In genomic region chr9:77883846-77884771, GRCh38 we compare ENCODE assay signal across 14 cellular contexts.
DNase-seq lines count a peak whose midpoint lies in the region; ATAC-seq and TF ChIP-seq lines count a peak whose summit lies in the region.
"Had no signal": no experiment of that assay in that cellular context is flagged by ENCODE, and none has a peak within 500 bp of the region (broad histone marks: within the 10 kb centered on the region; RNA-seq: fewer than 3 reads in every experiment).

No MANE protein-coding gene starts in this region.

- intact Hi-C loops in testis (cut with DNase I; ENCODE audit: low total_unique reads), result no loop called here
- intact Hi-C loops in mucosa of descending colon (cut with DNase I, micrococcal nuclease), result loop anchor here in 1 of 2 donors (10.0 kb wide), 1 partner anchor 49 kb away; no protein-coding TSS in a partner anchor

- WGBS in esophagus, 2 donors, result 33 to 51% methylated on average over 5 of the region's 5 CpGs
- WGBS in testis, 2 donors, result 74 to 81% methylated on average over 5 of the region's 5 CpGs

- no peak for TF ChIP-seq POLR2A in testis (IDR thresholded peaks at IDR 0.05)

- H3K9me3 ChIP-seq in esophagus (ENCODE audit: control insufficient read depth in 2 of 2, insufficient read depth in 1 of 2, low read depth in 1 of 2, low read length in 1 of 2), result no peaks in the 10 kb centered on the region
- H3K9me3 ChIP-seq in testis, result no peaks in the 10 kb centered on the region
- no peaks in the 10 kb centered on the region for H3K9me3 ChIP-seq in mucosa of descending colon
- H3K9me3 ChIP-seq: adrenal gland had no signal

- H3K27ac ChIP-seq in esophagus (ENCODE audit: low read depth in 2 of 2, low read length in 1 of 2), result peak overlapping the region; percentile 36 to 47
- peak overlapping the region; percentile 26 for H3K27ac ChIP-seq in rectal smooth muscle tissue (ENCODE audit: low read depth, low read length)
- no peak overlapping the region for H3K27ac ChIP-seq in testis
- H3K27ac ChIP-seq: adrenal gland had no signal

- no peak overlapping the region for H3K4me3 ChIP-seq in esophagus (ENCODE audit: low read depth in 1 of 2, low read length in 2 of 2)
- H3K4me3 ChIP-seq in rectal smooth muscle tissue (ENCODE audit: low read length), result no peak overlapping the region
- no peak overlapping the region for H3K4me3 ChIP-seq in testis
- H3K4me3 ChIP-seq in mucosa of descending colon, result no peak overlapping the region
- H3K4me3 ChIP-seq: adrenal gland had no signal

- no peak overlapping the region for H3K9ac ChIP-seq in rectal smooth muscle tissue (ENCODE audit: low read length)

- peaks cover 2 to 6% of the 10 kb centered on the region in 2 donors for H3K4me1 ChIP-seq in esophagus (ENCODE audit: control insufficient read depth in 2 of 2, insufficient read depth in 2 of 2, low read length in 1 of 2)
- H3K4me1 ChIP-seq in rectal smooth muscle tissue (ENCODE audit: control insufficient read depth, insufficient read depth, low read length), result peaks cover 18% of the 10 kb centered on the region
- H3K4me1 ChIP-seq in testis, result no peaks in the 10 kb centered on the region
- H3K4me1 ChIP-seq in mucosa of descending colon (ENCODE audit: low read depth), result peaks cover 23% of the 10 kb centered on the region

- DNase-seq in GM04503 (ENCODE audit: low read depth) (peak; percentile 28), foreskin melanocyte (no peak), testis (no peak), mucosa of descending colon (no peak)
- DNase-seq: adrenal gland; DMS153; MM.1S; naive B cell; PC-3; stimulated activated CD4-positive, alpha-beta T cell treated with anti-CD3 and anti-CD28 coated beads, Interleukin-4, amount 100 ng/mL, for 1 hour had no signal

- TF ChIP-seq CTCF in testis (IDR thresholded peaks at IDR 0.05), result no peak
- no peak for TF ChIP-seq CTCF in mucosa of descending colon (IDR thresholded peaks at IDR 0.05)

- H3K36me3 ChIP-seq in esophagus (ENCODE audit: control insufficient read depth in 2 of 2, insufficient read depth in 2 of 2, low read length in 1 of 2), result no peaks in the 10 kb centered on the region
- no peaks in the 10 kb centered on the region for H3K36me3 ChIP-seq in rectal smooth muscle tissue (ENCODE audit: control insufficient read depth, insufficient read depth, low read length)
- no peaks in the 10 kb centered on the region for H3K36me3 ChIP-seq in testis (ENCODE audit: low read depth, missing control alignments)
- H3K36me3 ChIP-seq in mucosa of descending colon (ENCODE audit: low read depth), result no peaks in the 10 kb centered on the region
- H3K36me3 ChIP-seq: adrenal gland had no signal

- peak; percentile 53 for ATAC-seq in SK-N-SH treated with all-trans-retinoic acid at 6 μM for 48 hours
- ATAC-seq in mucosa of descending colon, result no peak
- ATAC-seq in HG03565 (IDR thresholded peaks at IDR 0.05; ENCODE audit: unreplicated experiment), result no peak
- ATAC-seq: PC-3 had no signal

- no peaks in the 10 kb centered on the region for H3K27me3 ChIP-seq in esophagus (ENCODE audit: control insufficient read depth in 1 of 2, insufficient read depth in 2 of 2, low read length in 2 of 2)
- no peaks in the 10 kb centered on the region for H3K27me3 ChIP-seq in rectal smooth muscle tissue (ENCODE audit: control insufficient read depth, insufficient read depth, low read length)
- no peaks in the 10 kb centered on the region for H3K27me3 ChIP-seq in testis
- H3K27me3 ChIP-seq: adrenal gland had no signal

TF ChIP-seq in SK-N-SH treated with all-trans-retinoic acid at 6 μM for 48 hours, 23 proteins besides CTCF, POLR2A, EP300 and RAD21:
- TF ChIP-seq RARB (CRISPR knock-in tag; IDR thresholded peaks at IDR 0.05) (no peak), ISL1 (CRISPR knock-in tag; IDR thresholded peaks at IDR 0.05) (no peak), OSR1 (CRISPR knock-in tag; IDR thresholded peaks at IDR 0.05) (no peak), TCF4 (CRISPR knock-in tag; IDR thresholded peaks at IDR 0.05; ENCODE audit: borderline replicate concordance) (no peak), TOX (CRISPR knock-in tag; IDR thresholded peaks at IDR 0.05; ENCODE audit: borderline replicate concordance) (no peak), ZFP30 (CRISPR knock-in tag; IDR thresholded peaks at IDR 0.05) (no peak), ZC3H10 (CRISPR knock-in tag; IDR thresholded peaks at IDR 0.05) (no peak), BACH2 (CRISPR knock-in tag; IDR thresholded peaks at IDR 0.05; ENCODE audit: borderline replicate concordance) (no peak), GLIS3 (CRISPR knock-in tag; IDR thresholded peaks at IDR 0.05) (no peak), CSRNP3 (CRISPR knock-in tag; IDR thresholded peaks at IDR 0.05) (no peak), CREB5 (CRISPR knock-in tag; IDR thresholded peaks at IDR 0.05; ENCODE audit: low read depth) (no peak), ZNF565 (CRISPR knock-in tag; conservative IDR thresholded peaks at IDR 0.05; ENCODE audit: low read depth) (no peak)
- TF ChIP-seq, protein P1, sequence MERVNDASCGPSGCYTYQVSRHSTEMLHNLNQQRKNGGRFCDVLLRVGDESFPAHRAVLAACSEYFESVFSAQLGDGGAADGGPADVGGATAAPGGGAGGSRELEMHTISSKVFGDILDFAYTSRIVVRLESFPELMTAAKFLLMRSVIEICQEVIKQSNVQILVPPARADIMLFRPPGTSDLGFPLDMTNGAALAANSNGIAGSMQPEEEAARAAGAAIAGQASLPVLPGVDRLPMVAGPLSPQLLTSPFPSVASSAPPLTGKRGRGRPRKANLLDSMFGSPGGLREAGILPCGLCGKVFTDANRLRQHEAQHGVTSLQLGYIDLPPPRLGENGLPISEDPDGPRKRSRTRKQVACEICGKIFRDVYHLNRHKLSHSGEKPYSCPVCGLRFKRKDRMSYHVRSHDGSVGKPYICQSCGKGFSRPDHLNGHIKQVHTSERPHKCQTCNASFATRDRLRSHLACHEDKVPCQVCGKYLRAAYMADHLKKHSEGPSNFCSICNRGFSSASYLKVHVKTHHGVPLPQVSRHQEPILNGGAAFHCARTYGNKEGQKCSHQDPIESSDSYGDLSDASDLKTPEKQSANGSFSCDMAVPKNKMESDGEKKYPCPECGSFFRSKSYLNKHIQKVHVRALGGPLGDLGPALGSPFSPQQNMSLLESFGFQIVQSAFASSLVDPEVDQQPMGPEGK (CRISPR knock-in tag; IDR thresholded peaks at IDR 0.05; ENCODE audit: borderline replicate concordance), result no peak

Comparison
In these comparisons a context has a peak if more than half of its experiments do, and no peak if none do; other contexts are left out.
1. H3K27ac ChIP-seq: peak in esophagus (2 of 2) and rectal smooth muscle tissue (single experiment); none in testis (0 of 2).